In the genomic region with DNA sequence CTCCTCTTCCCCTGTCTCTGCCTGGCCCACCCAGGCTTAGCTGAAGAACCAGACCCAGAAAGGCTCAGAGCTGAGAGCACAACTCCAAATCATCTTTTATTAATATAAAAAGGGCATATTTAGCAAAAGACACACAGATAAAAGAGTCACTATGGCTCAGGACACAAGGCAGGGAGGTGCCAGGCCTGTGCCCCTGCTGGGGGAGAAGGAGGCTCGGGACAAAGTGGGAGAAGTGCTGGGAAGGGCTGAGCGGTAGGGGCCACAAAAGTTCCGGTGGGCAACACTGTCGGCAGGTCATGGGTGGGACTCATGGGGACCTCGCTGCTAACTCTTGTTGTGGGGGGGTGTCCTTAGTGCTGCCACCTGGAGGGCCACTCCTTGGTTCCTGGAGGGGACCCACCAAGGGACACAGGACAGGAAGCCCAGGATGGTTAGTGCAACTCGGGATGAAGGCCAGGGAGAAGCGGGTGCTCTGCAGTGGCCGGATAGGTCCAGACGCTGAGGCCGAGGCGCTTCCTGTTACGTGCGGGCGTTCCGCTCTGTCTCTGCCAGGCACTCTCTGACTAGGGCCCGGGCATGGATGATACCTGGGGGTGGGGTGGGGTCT, we compare ENCODE assay signal across 8 cellular contexts. TPM values are rescaled to one million over a fixed set of nuclear protein-coding genes. Genes with fewer than 3 reads are reported as not detected.
DNase-seq lines count a peak whose midpoint lies in the region; ATAC-seq and TF ChIP-seq lines count a peak whose summit lies in the region.

No MANE protein-coding gene starts in this region.

- ATAC-seq in gastrocnemius medialis (no peak), GM18520 (IDR thresholded peaks at IDR 0.05; ENCODE audit: unreplicated experiment) (no peak), HG02852 (IDR thresholded peaks at IDR 0.05; ENCODE audit: unreplicated experiment) (no peak)

- DNase-seq in SJSA1 (ENCODE audit: low read depth in 1 of 2, low spot score in 2 of 2) = no peak
- DNase-seq in esophagus squamous epithelium (lab: John Stamatoyannopoulos, UW) = no peak
- DNase-seq in gastrocnemius medialis = no peak
- no peak for DNase-seq in D341Med (ENCODE audit: low spot score)
- DNase-seq in NCI-H524 (lab: John Stamatoyannopoulos, UW) = no peak

- H3K4me3 ChIP-seq in GM12875 (ENCODE audit: low read depth, low read length) (peak overlapping the region; percentile 12), SJSA1 (peak overlapping the region; percentile 0; the same call in 1 of the 2 replicates), esophagus squamous epithelium (peak overlapping the region in 3 of 4 donors; percentile 68 to 90 (median 72)), gastrocnemius medialis (peak overlapping the region in 1 of 4 donors; percentile 64)

- in situ Hi-C loops in gastrocnemius medialis (cut with MboI; ENCODE audit: low sequenced_read_pairs in 4 of 4) = loop anchor here in 3 of 4 donors (10.0 kb wide), 1 partner anchor 112 kb away; a partner anchor contains a TSS

- 57 to 58% methylated on average over 5 to 6 of the region's 16 CpGs for WGBS in esophagus squamous epithelium, 2 donors

- H3K36me3 ChIP-seq in SJSA1 = peaks cover 27% of the 10 kb centered on the region
- H3K36me3 ChIP-seq in esophagus squamous epithelium = peaks cover 4 to 20% (median 7%) of the 10 kb centered on the region in 3 donors
- H3K36me3 ChIP-seq in gastrocnemius medialis = peaks cover 0 to 3% of the 10 kb centered on the region in 2 donors

- H3K9me3 ChIP-seq in SJSA1 (replicated peaks) (no peaks in the 10 kb centered on the region), esophagus squamous epithelium (no peaks in the 10 kb centered on the region), gastrocnemius medialis (no peaks in the 10 kb centered on the region)

- no peak overlapping the region for H3K27ac ChIP-seq in SJSA1
- peak overlapping the region; percentile 96 to 99 (median 98) for H3K27ac ChIP-seq in esophagus squamous epithelium
- peak overlapping the region; percentile 94 to 99 (median 96) for H3K27ac ChIP-seq in gastrocnemius medialis

- H3K4me1 ChIP-seq in SJSA1 (replicated peaks) (peaks cover 38% of the 10 kb centered on the region), esophagus squamous epithelium (peaks cover 32 to 57% (median 47%) of the 10 kb centered on the region in 3 donors), gastrocnemius medialis (peaks cover 26 to 35% of the 10 kb centered on the region in 2 donors)

- H3K27me3 ChIP-seq in SJSA1 (replicated peaks) (0 out of 2 replicates have a peak, but pooled peaks cover 2% of the 10 kb centered on the region), esophagus squamous epithelium (peaks cover 0 to 48% (median 0%) of the 10 kb centered on the region in 4 donors), gastrocnemius medialis (peaks cover 0 to 13% (median 0%) of the 10 kb centered on the region in 3 donors)

- intact Hi-C loops in esophagus squamous epithelium (cut with DNase I) (no loop called here), gastrocnemius medialis (cut with DNase I; ENCODE audit: low total_unique reads) (loop anchor here (1.0 to 2.0 kb wide), 4 partner anchors 24 to 105 kb away; a partner anchor contains a TSS)

- TF ChIP-seq POLR2A in esophagus squamous epithelium (IDR thresholded peaks at IDR 0.05) (no peak), gastrocnemius medialis (IDR thresholded peaks at IDR 0.05) (no peak)

- TF ChIP-seq CTCF in GM12875 (IDR thresholded peaks at IDR 0.05; ENCODE audit: borderline replicate concordance, insufficient read depth, low read depth, low read length) = no peak
- TF ChIP-seq CTCF in esophagus squamous epithelium (IDR thresholded peaks at IDR 0.05) = peak in 1 of 6 experiments; percentile 14
- TF ChIP-seq CTCF in gastrocnemius medialis (IDR thresholded peaks at IDR 0.05 in 4 of 5, conservative IDR thresholded peaks at IDR 0.05 in 1 of 5) = peak in 2 of 5 experiments; percentile 4 to 12

RNA-seq across cellular contexts. Expression of a gene that starts 1.4 kb away (rescaled TPM):
- total RNA-seq in SJSA1 (2014; rRNA removed; shearing (Covaris generic)) = 11.5 and 18.7 TPM in 2 replicates
- total RNA-seq in esophagus squamous epithelium (10 to 100 TPM; 24.5 to 35.9 (median 28.7) TPM), gastrocnemius medialis (10 to 100 TPM in 1 of 4 donors, 1 to 10 TPM in 3; 4.0 to 12.2 (median 7.7) TPM)

RNA-seq across cellular contexts. Expression of a gene that starts 1.4 kb away (rescaled TPM):
- total RNA-seq in SJSA1 (2014; rRNA removed; shearing (Covaris generic)) = 61.9 and 82.4 TPM in 2 replicates
- total RNA-seq in esophagus squamous epithelium (10 to 100 TPM; 32.0 to 55.2 (median 38.1) TPM), gastrocnemius medialis (10 to 100 TPM; 24.1 to 47.5 (median 37.3) TPM)

RNA-seq across cellular contexts. Expression of a gene that starts 16.7 kb away (rescaled TPM):
- not detected in 2 replicates for total RNA-seq in SJSA1 (2014; rRNA removed; shearing (Covaris generic))
- not detected for total RNA-seq in esophagus squamous epithelium
- total RNA-seq in gastrocnemius medialis = not detected

RNA-seq across cellular contexts. Expression of a gene that starts 23.7 kb away (rescaled TPM):
- 184 and 185 TPM in 2 replicates for total RNA-seq in SJSA1 (2014; rRNA removed; shearing (Covaris generic))
- total RNA-seq in esophagus squamous epithelium (10 to 100 TPM; 16.8 to 63.3 (median 28.3) TPM), gastrocnemius medialis (10 to 100 TPM; 33.0 to 60.8 (median 48.8) TPM)

RNA-seq across cellular contexts. Expression of a gene that starts 37.5 kb away (rescaled TPM):
- 61.1 and 105 TPM in 2 replicates for total RNA-seq in SJSA1 (2014; rRNA removed; shearing (Covaris generic))
- total RNA-seq in esophagus squamous epithelium (100 to 1,000 TPM; 109 to 205 (median 145) TPM), gastrocnemius medialis (100 to 1,000 TPM in 2 of 4 donors, 10 to 100 TPM in 2; 79.8 to 155 (median 108) TPM)
